ENCODE assay signal across 16 cellular contexts in the genomic region with DNA sequence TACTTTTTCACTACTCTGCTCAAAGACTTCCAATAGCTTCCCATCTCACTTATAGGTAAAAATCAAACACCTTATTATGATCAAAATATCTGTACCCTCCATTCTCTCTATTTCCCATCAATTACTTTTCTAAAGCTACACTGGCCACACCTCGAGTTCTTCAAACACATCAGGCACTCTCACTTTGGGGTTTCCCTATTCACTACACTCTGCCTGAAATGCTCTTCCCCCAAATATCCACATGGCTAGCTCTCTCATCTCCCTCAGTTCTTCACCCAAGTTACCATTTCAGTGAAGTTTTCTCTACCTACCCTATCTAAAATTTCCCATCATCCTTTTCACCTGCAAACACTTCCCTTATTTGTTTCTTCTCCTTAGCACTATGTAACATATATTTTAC. TPM values are rescaled to one million over a fixed set of nuclear protein-coding genes. Genes with fewer than 3 reads are reported as not detected.
DNase-seq lines count a peak whose midpoint lies in the region; ATAC-seq, FAIRE-seq and TF ChIP-seq lines count a peak whose summit lies in the region.
"Had no signal": no experiment of that assay in that cellular context is flagged by ENCODE, and none has a peak within 500 bp of the region (broad histone marks: within the 10 kb centered on the region; RNA-seq: fewer than 3 reads in every experiment).

No MANE protein-coding gene starts in this region.

- no peak overlapping the region for H3K4me3 ChIP-seq in CD4-positive, CD25-positive, alpha-beta regulatory T cell (ENCODE audit: low read depth, low read length)
- H3K4me3 ChIP-seq in GM12878: no peak overlapping the region
- no peak overlapping the region for H3K4me3 ChIP-seq in mesendoderm (ENCODE audit: low read length)
- H3K4me3 ChIP-seq: GM23248 had no signal

- H3K79me2 ChIP-seq in GM12878 (ENCODE audit: control insufficient read depth, insufficient read depth, low read length) (peaks cover 69% of the 10 kb centered on the region), mesendoderm (ENCODE audit: control insufficient read depth, insufficient read depth, low read length) (peaks cover 52% of the 10 kb centered on the region)

- H3K4me1 Mint-ChIP-seq in activated CD4-positive, alpha-beta T cell treated with anti-CD3 and anti-CD28 coated beads for 36 hours: peaks cover 59% of the 10 kb centered on the region
- peaks cover 47 to 81% (median 61%) of the 10 kb centered on the region in 4 donors for H3K4me1 Mint-ChIP-seq in CD4-positive, CD25-positive, alpha-beta regulatory T cell
- H3K4me1 Mint-ChIP-seq: CD14-positive monocyte had no signal

- no peak overlapping the region for H3K9ac ChIP-seq in GM12878 (ENCODE audit: control insufficient read depth, insufficient read depth, low read length)
- H3K9ac ChIP-seq in mesendoderm (ENCODE audit: low read length): no peak overlapping the region
- H3K9ac ChIP-seq: GM23248 had no signal

- no peak overlapping the region for H4K5ac ChIP-seq in mesendoderm (ENCODE audit: low read length)

- SMC1A ChIA-PET in GM12878 (lab: Charles Lee; ENCODE audit: uncharacterized antibody, unreplicated experiment): interaction anchor here (0.8 to 4.8 kb wide), 4 partner anchors 8 to 57 kb away, joined by 3 to 40 read pairs (median 4); no protein-coding TSS in a partner anchor

- POLR2A ChIA-PET in activated CD4-positive, alpha-beta T cell treated with anti-CD3 and anti-CD28 coated beads for 36 hours (lab: Charles Lee): no interaction called here
- POLR2A ChIA-PET in GM12878 (lab: Charles Lee): interaction anchor here (1.2 to 1.3 kb wide), 3 partner anchors 9 to 31 kb away, joined by 3 read pairs; no protein-coding TSS in a partner anchor

- no peak for TF ChIP-seq EP300 in GM12878 (IDR thresholded peaks at IDR 0.05; ENCODE audit: borderline replicate concordance in 1 of 2, control insufficient read depth in 1 of 2, low read depth in 2 of 2, low read length in 2 of 2)

- H3K4me3 Mint-ChIP-seq in activated CD4-positive, alpha-beta T cell treated with anti-CD3 and anti-CD28 coated beads for 36 hours: no peak overlapping the region
- peak overlapping the region in 3 of 4 donors; percentile 2 to 32 (median 23) for H3K4me3 Mint-ChIP-seq in CD4-positive, CD25-positive, alpha-beta regulatory T cell
- H3K4me3 Mint-ChIP-seq: CD14-positive monocyte had no signal

- peaks cover 6% of the 10 kb centered on the region for H3K79me1 ChIP-seq in mesendoderm (ENCODE audit: low read length)

- H2BK15ac ChIP-seq in mesendoderm (replicated peaks; ENCODE audit: low read depth): no peak overlapping the region

- DNase-seq in activated CD4-positive, alpha-beta T cell treated with anti-CD3 and anti-CD28 coated beads for 36 hours: no peak
- DNase-seq in activated CD4-positive, alpha-beta T cell treated with anti-CD3 and anti-CD28 coated beads, Interleukin-2, amount 50 U/mL, for 4 hours: no peak
- no peak for DNase-seq in CD4-positive, CD25-positive, alpha-beta regulatory T cell
- DNase-seq in GM12878 (ENCODE audit: low read depth, low spot score): no peak
- DNase-seq in H4 (ENCODE audit: low spot score): no peak
- no peak for DNase-seq in GM19240 (ENCODE audit: insufficient read length, low spot score)
- DNase-seq in mesendoderm: no peak
- DNase-seq: DMS153, DMS79 treated with DMSO at 0.1 percent for 48 hours, EL, GM23248, H7 had no signal

- CTCF ChIA-PET in activated CD4-positive, alpha-beta T cell treated with anti-CD3 and anti-CD28 coated beads for 36 hours (lab: Charles Lee): interaction anchor here (0.9 to 1.1 kb wide), 2 partner anchors 8 to 9 kb away, joined by 3 read pairs; no protein-coding TSS in a partner anchor
- CTCF ChIA-PET in GM12878 (lab: Yijun Ruan, JAX): interaction anchor here (1.0 kb wide), 1 partner anchor 11 kb away, joined by 3 read pairs; no protein-coding TSS in a partner anchor

- intact Hi-C loops in activated CD4-positive, alpha-beta T cell treated with anti-CD3 and anti-CD28 coated beads for 36 hours (cut with DNase I, micrococcal nuclease): no loop called here
- intact Hi-C loops in GM12878 (cut with micrococcal nuclease; ENCODE audit: unreplicated experiment): no loop called here

- 35% methylated on average over 1 of the region's 1 CpG for WGBS in GM12878 (ENCODE audit: insufficient coverage, insufficient replicate concordance, low lambda C conversion rate, missing lambda C conversion rate)
- no CpG with 5 or more reads among the region's 1 CpG for WGBS in mesendoderm (ENCODE audit: extremely low coverage, insufficient coverage, low lambda C conversion rate)

- H4K20me1 ChIP-seq in GM12878 (ENCODE audit: control insufficient read depth, insufficient read depth): no peaks in the 10 kb centered on the region

- no peak overlapping the region for H2BK5ac ChIP-seq in mesendoderm (ENCODE audit: low read length)

- no peaks in the 10 kb centered on the region for H3K27me3 Mint-ChIP-seq in activated CD4-positive, alpha-beta T cell treated with anti-CD3 and anti-CD28 coated beads for 36 hours
- no peaks in the 10 kb centered on the region for H3K27me3 Mint-ChIP-seq in CD4-positive, CD25-positive, alpha-beta regulatory T cell

- FAIRE-seq in GM12878 (lab: Jason Lieb, UNC): no peak
- FAIRE-seq: D721Med had no signal

- H3K4me2 ChIP-seq in GM12878 (ENCODE audit: control insufficient read depth, insufficient read depth): no peak overlapping the region
- H3K4me2 ChIP-seq in mesendoderm (ENCODE audit: low read length): no peak overlapping the region

- no peak overlapping the region for H3K18ac ChIP-seq in mesendoderm (ENCODE audit: low read length)

- no peak overlapping the region for H3K27ac ChIP-seq in CD4-positive, CD25-positive, alpha-beta regulatory T cell (ENCODE audit: insufficient read depth, low read length, poor library complexity, severe bottlenecking)
- H3K27ac ChIP-seq in GM12878 (ENCODE audit: control insufficient read depth, insufficient read depth) (no peak overlapping the region), mesendoderm (ENCODE audit: low read depth, low read length) (no peak overlapping the region)
- H3K27ac ChIP-seq: 22Rv1, GM23248 had no signal

- no peak overlapping the region for H2AFZ ChIP-seq in GM12878 (ENCODE audit: control insufficient read depth, low read depth, low read length)
- H2AFZ ChIP-seq: GM23248 had no signal

- H3K9me3 Mint-ChIP-seq in activated CD4-positive, alpha-beta T cell treated with anti-CD3 and anti-CD28 coated beads for 36 hours (ENCODE audit: low read depth): peaks cover 20% of the 10 kb centered on the region
- peaks cover 0 to 12% (median 9%) of the 10 kb centered on the region in 7 donors for H3K9me3 Mint-ChIP-seq in CD4-positive, CD25-positive, alpha-beta regulatory T cell

- no peak overlapping the region for H3K23ac ChIP-seq in mesendoderm (ENCODE audit: low read length)

- no peak overlapping the region for H3K56ac ChIP-seq in mesendoderm (ENCODE audit: low read length)

- no peak for TF ChIP-seq RAD21 in GM12878 (IDR thresholded peaks at IDR 0.05; ENCODE audit: insufficient read depth, low read depth, low read length)

- peaks cover 18% of the 10 kb centered on the region for H3K4me1 ChIP-seq in CD4-positive, CD25-positive, alpha-beta regulatory T cell (ENCODE audit: control insufficient read depth, insufficient read depth, low read length, poor library complexity, severe bottlenecking)
- H3K4me1 ChIP-seq in GM12878 (ENCODE audit: control insufficient read depth, insufficient read depth, low read length) (no peaks in the 10 kb centered on the region), mesendoderm (ENCODE audit: control insufficient read depth, low read depth, low read length) (no peaks in the 10 kb centered on the region)

- no peak for ATAC-seq in activated CD4-positive, alpha-beta T cell treated with anti-CD3 and anti-CD28 coated beads for 36 hours
- no peak for ATAC-seq in CD4-positive, CD25-positive, alpha-beta regulatory T cell (ENCODE audit: low read depth in 2 of 2)
- ATAC-seq in GM18868 (IDR thresholded peaks at IDR 0.05; ENCODE audit: unreplicated experiment): peak; percentile 78
- peak; percentile 74 for ATAC-seq in GM12878

- no peaks in the 10 kb centered on the region for H3K27me3 ChIP-seq in CD4-positive, CD25-positive, alpha-beta regulatory T cell (ENCODE audit: control insufficient read depth, insufficient read depth, low read length)
- H3K27me3 ChIP-seq in GM12878 (replicated peaks in 1 of 2; ENCODE audit: control insufficient read depth in 2 of 2, insufficient read depth in 2 of 2, low read length in 1 of 2) (no peaks in the 10 kb centered on the region), mesendoderm (ENCODE audit: insufficient read depth, low read length, poor library complexity) (no peaks in the 10 kb centered on the region)

- H3K27ac Mint-ChIP-seq in activated CD4-positive, alpha-beta T cell treated with anti-CD3 and anti-CD28 coated beads for 36 hours: peak overlapping the region; percentile 32
- peak overlapping the region in 1 of 3 donors; percentile 48 for H3K27ac Mint-ChIP-seq in CD4-positive, CD25-positive, alpha-beta regulatory T cell

- no peak overlapping the region for H4K8ac ChIP-seq in mesendoderm (ENCODE audit: low read depth, low read length)

- BruUV-seq in GM12878 (replicated peaks; lab: Mats Ljungman, UMichigan): no TSS peak

- H2AK5ac ChIP-seq in mesendoderm (ENCODE audit: low read length): no peak overlapping the region

- in situ Hi-C loops in GM12878 (cut with MboI): no loop called here

- H2BK120ac ChIP-seq in mesendoderm (ENCODE audit: low read depth, low read length): no peak overlapping the region

- no peak overlapping the region for H3K4ac ChIP-seq in mesendoderm (ENCODE audit: low read depth, low read length)

- H3K36me3 ChIP-seq in CD4-positive, CD25-positive, alpha-beta regulatory T cell (ENCODE audit: control insufficient read depth, insufficient read depth, low read length): peaks cover 19% of the 10 kb centered on the region
- H3K36me3 ChIP-seq in GM12878 (ENCODE audit: control insufficient read depth in 2 of 2, insufficient read depth in 2 of 2, low read length in 1 of 2) (peaks cover 2 to 6% of the 10 kb centered on the region in 2 experiments; a peak in 3 of 4 replicates), mesendoderm (ENCODE audit: control insufficient read depth, insufficient read depth, low read length) (no peaks in the 10 kb centered on the region)

- RAD21 ChIA-PET in GM12878 (lab: Charles Lee; ENCODE audit: unreplicated experiment): interaction anchor here (1.0 to 3.8 kb wide), 3 partner anchors 8 to 59 kb away, joined by 3 to 17 read pairs (median 3); no protein-coding TSS in a partner anchor

- TF ChIP-seq CTCF in GM12878 (IDR thresholded peaks at IDR 0.05 in 2 of 3, conservative IDR thresholded peaks at IDR 0.05 in 1 of 3; ENCODE audit: control insufficient read depth in 2 of 3, extremely low read depth in 1 of 3, insufficient read depth in 1 of 3, low read depth in 3 of 3, low read length in 3 of 3): no peak

- H3K36me3 Mint-ChIP-seq in activated CD4-positive, alpha-beta T cell treated with anti-CD3 and anti-CD28 coated beads for 36 hours (ENCODE audit: low read depth): peaks cover 49% of the 10 kb centered on the region
- H3K36me3 Mint-ChIP-seq in CD4-positive, CD25-positive, alpha-beta regulatory T cell: peaks cover 30% of the 10 kb centered on the region

- no peak for TF ChIP-seq POLR2A in GM12878 (IDR thresholded peaks at IDR 0.05; ENCODE audit: low read depth, low read length)

- peaks cover 10 to 17% of the 10 kb centered on the region in 2 experiments for H3K9me3 ChIP-seq in CD4-positive, CD25-positive, alpha-beta regulatory T cell (ENCODE audit: control insufficient read depth in 2 of 2, low read length in 2 of 2)
- H3K9me3 ChIP-seq in GM12878 (replicated peaks; ENCODE audit: control insufficient read depth, insufficient read depth, low read length): peaks cover 5% of the 10 kb centered on the region; the same call in 2 of the 3 replicates

RNA-seq across cellular contexts. Expression of a gene that starts 14.8 kb away (rescaled TPM):
- 100 to 1,000 TPM; 101 to 139 TPM for total RNA-seq in activated CD4-positive, alpha-beta T cell treated with anti-CD3 and anti-CD28 coated beads for 36 hours
- 106 TPM for total RNA-seq in CD4-positive, CD25-positive, alpha-beta regulatory T cell
- 100 to 1,000 TPM in 2 of 4 donors, 10 to 100 TPM in 2; 88.6 to 109 (median 98.7) TPM for polyA plus RNA-seq in CD4-positive, CD25-positive, alpha-beta regulatory T cell
- 330 and 336 TPM in 2 replicates for total RNA-seq in GM12878 (2013; cell fraction: nucleolus; rRNA removed)
- total RNA-seq in GM12878 (2014; rRNA removed): 41.7 and 51.0 TPM in 2 replicates
- 69.2 and 75.7 TPM in 2 replicates for total RNA-seq in GM12878 (2014; rRNA removed; fragmentation: Illumina TruSeq; extraction: Trizol)
- total RNA-seq in GM12878 (2021): 82.9 and 88.5 TPM in 2 replicates
- 17.9 TPM for polyA plus RNA-seq in GM12878 (2011; ENCODE audit: low read depth)
- polyA plus RNA-seq in GM12878 (2011; rRNA removed): 65.9 and 85.7 TPM in 2 replicates
- 21.0 and 25.6 TPM in 2 replicates for polyA plus RNA-seq in GM12878 (2011; cell fraction: cytosol; rRNA removed)
- polyA plus RNA-seq in GM12878 (2011; cell fraction: nucleus; rRNA removed): 36.6 and 43.5 TPM in 2 replicates
- polyA plus RNA-seq in GM12878 (2012): 22.0 and 29.7 TPM in 2 replicates
- 50.8 and 63.8 TPM in 2 replicates for polyA plus RNA-seq in GM12878 (2014; fragmentation: Illumina TruSeq; extraction: Trizol)
- polyA plus RNA-seq in GM12878 (2014; fragmentation: Nextera tagmentation; extraction: Ambion mirVana): 10 to 100 TPM; 32.9 to 51.5 TPM
- 27.1 and 29.4 TPM in 2 replicates for polyA plus RNA-seq in GM12878 (2014; rRNA removed)
- polyA plus RNA-seq in GM12878 (2016; fragmentation: Nextera tagmentation; extraction: Ambion mirVana): 10 to 100 TPM; 72.1 to 73.0 TPM
- polyA minus RNA-seq in GM12878 (2011; rRNA and poly(A)+ RNA removed): 118 and 138 TPM in 2 replicates
- polyA minus RNA-seq in GM12878 (2011; cell fraction: cytosol; rRNA and poly(A)+ RNA removed): 47.2 and 55.4 TPM in 2 replicates
- 93.9 and 169 TPM in 2 replicates for polyA minus RNA-seq in GM12878 (2011; cell fraction: nucleus; rRNA and poly(A)+ RNA removed)
- total RNA-seq in H4 (2014; rRNA removed; shearing (Covaris generic)): 29.4 and 39.8 TPM in 2 replicates
- 70.3 TPM for polyA plus RNA-seq in mesendoderm (2013, experiment 1 of 2)
- 73.8 TPM for polyA plus RNA-seq in mesendoderm (2013, experiment 2 of 2)

Comparison
In these comparisons a context has a peak if more than half of its experiments do, and no peak if none do; other contexts are left out.
1. ATAC-seq: peak in GM18868 (single experiment) and GM12878 (single experiment); none in activated CD4-positive, alpha-beta T cell treated with anti-CD3 and anti-CD28 coated beads for 36 hours (single experiment) and CD4-positive, CD25-positive, alpha-beta regulatory T cell (0 of 2).